In genomic region chr18:25493401-25493800, GRCh38 we compare ENCODE assay signal across 8 cellular contexts.
"Had no signal": no experiment of that assay in that cellular context is flagged by ENCODE, and none has a peak within 500 bp of the region (broad histone marks: within the 10 kb centered on the region; RNA-seq: fewer than 3 reads in every experiment).

No MANE protein-coding gene starts in this region.

- H3K4me3 ChIP-seq: GM12878 had no signal

- ATAC-seq: GM12878 had no signal

- DNase-seq: GDM1, GF-D8 had no signal

- FAIRE-seq: G401.6, GM12878, GM12891, GM12892, GM18507, GM19239 had no signal
